27 cellular contexts compared by ENCODE assay signal in the genomic region with DNA sequence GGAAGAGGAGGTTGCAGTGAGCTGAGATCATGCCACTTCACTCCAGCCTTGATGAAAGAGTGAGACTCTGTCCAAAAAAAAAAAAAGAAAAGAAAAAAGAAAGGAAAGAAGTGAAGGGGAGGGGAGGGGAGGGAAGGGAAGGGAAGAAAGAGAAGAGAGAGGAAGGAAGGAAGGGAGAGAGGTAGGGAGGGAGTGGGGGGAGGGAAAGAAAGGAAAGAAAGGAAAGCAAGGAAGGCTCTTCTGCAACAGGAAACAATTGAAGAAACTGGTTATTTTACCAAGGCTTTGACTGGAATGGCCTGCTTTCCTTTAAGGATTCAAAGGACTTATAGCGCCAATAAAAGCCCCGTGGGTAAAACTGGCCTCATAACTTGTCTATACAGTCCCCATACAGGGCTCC.
"Had no signal": no experiment of that assay in that cellular context is flagged by ENCODE, and none has a peak within 500 bp of the region (broad histone marks: within the 10 kb centered on the region; RNA-seq: fewer than 3 reads in every experiment).

No MANE protein-coding gene starts in this region.

- H3K4me2 ChIP-seq: hepatocyte, neural progenitor cell had no signal

- H3K36me3 ChIP-seq: neural progenitor cell, prostate gland, transverse colon had no signal

- H3K9me3 ChIP-seq: gastroesophageal sphincter, heart left ventricle, left lung, prostate gland, suprapubic skin, transverse colon, vagina had no signal

- H3K4me3 Mint-ChIP-seq: nephron; neural progenitor cell; stimulated activated naive CD8-positive, alpha-beta T cell treated with anti-CD3 and anti-CD28 coated beads, Interleukin-15, amount 100 ng/mL, for 72 hours had no signal

- H3K27ac Mint-ChIP-seq: nephron; neural progenitor cell; stimulated activated naive CD8-positive, alpha-beta T cell treated with anti-CD3 and anti-CD28 coated beads, Interleukin-15, amount 100 ng/mL, for 72 hours had no signal

- FAIRE-seq: kidney had no signal

- H3K9me3 Mint-ChIP-seq: stimulated activated naive CD8-positive, alpha-beta T cell treated with anti-CD3 and anti-CD28 coated beads, Interleukin-15, amount 100 ng/mL, for 72 hours had no signal

- H3K9ac ChIP-seq: neural progenitor cell had no signal

- H2AFZ ChIP-seq: hepatocyte, neural progenitor cell had no signal

- H3K4me1 Mint-ChIP-seq: nephron, neural progenitor cell had no signal

- H3K4me3 ChIP-seq: dorsolateral prefrontal cortex, gastroesophageal sphincter, heart left ventricle, hepatocyte, left lung, neural progenitor cell, prostate gland, skin epidermis, suprapubic skin, transverse colon, vagina had no signal

- H3K27ac ChIP-seq: epithelial cell of prostate, gastroesophageal sphincter, hepatocyte, neural progenitor cell, prostate gland, suprapubic skin, vagina had no signal

- ATAC-seq: esophagus mucosa; gastroesophageal sphincter; heart left ventricle; left lung; naive thymus-derived CD4-positive, alpha-beta T cell; right cardiac atrium; stimulated activated naive CD8-positive, alpha-beta T cell treated with anti-CD3 and anti-CD28 coated beads, Interleukin-15, amount 100 ng/mL, for 72 hours had no signal

- DNase-seq: cortex of kidney; dorsolateral prefrontal cortex; effector CD4-positive, alpha-beta T cell; foreskin fibroblast; heart left ventricle; kidney; left lung; mammary epithelial cell; mesendoderm; midbrain; naive thymus-derived CD4-positive, alpha-beta T cell; right cardiac atrium; stimulated activated CD4-positive, alpha-beta T cell treated with anti-CD3 and anti-CD28 coated beads, Interleukin-15, amount 100 ng/mL, for 24 hours; stimulated activated CD4-positive, alpha-beta T cell treated with anti-CD3 and anti-CD28 coated beads, Interleukin-2, amount 100 ng/mL, for 48 hours; stimulated activated naive CD4-positive, alpha-beta T cell; stimulated activated naive CD8-positive, alpha-beta T cell treated with anti-CD3 and anti-CD28 coated beads, Interleukin-15, amount 100 ng/mL, for 72 hours; transverse colon had no signal

- H3K27me3 Mint-ChIP-seq: naive thymus-derived CD4-positive, alpha-beta T cell; stimulated activated naive CD8-positive, alpha-beta T cell treated with anti-CD3 and anti-CD28 coated beads, Interleukin-15, amount 100 ng/mL, for 72 hours had no signal

- H3K4me1 ChIP-seq: neural progenitor cell, suprapubic skin had no signal

- H3K27me3 ChIP-seq: dorsolateral prefrontal cortex, gastroesophageal sphincter, heart left ventricle, hepatocyte, left lung, neural progenitor cell, suprapubic skin, transverse colon, vagina had no signal
